ENCODE assay signal across 23 cellular contexts in the genomic region with DNA sequence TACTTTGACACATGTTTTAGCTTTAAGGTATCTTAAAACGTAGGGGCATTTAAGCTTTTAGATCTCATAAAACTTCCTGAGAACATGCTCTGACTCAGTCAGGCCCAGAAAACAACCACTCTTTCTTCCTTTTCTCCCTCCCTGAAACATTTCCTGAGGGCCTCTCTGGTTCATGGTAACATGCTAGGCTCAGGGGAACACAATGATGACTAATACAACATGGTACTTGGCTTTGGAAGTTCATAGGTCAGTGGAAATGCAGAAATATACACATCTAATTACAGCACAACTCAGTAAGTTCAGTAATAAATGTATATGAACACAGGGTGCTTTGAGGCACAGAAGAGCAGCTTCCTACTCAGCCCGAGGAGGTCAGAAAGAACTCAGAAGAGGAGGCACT.
"Had no signal": no experiment of that assay in that cellular context is flagged by ENCODE, and none has a peak within 500 bp of the region (broad histone marks: within the 10 kb centered on the region; RNA-seq: fewer than 3 reads in every experiment).

No MANE protein-coding gene starts in this region.

- H3K4me1 ChIP-seq: gastrocnemius medialis, heart left ventricle, vagina had no signal

- H3K9me3 Mint-ChIP-seq: activated CD4-positive, alpha-beta T cell treated with anti-CD3 and anti-CD28 coated beads, Interleukin-2, amount 10 ng/mL, durations not matched to agents 7 days and 5 days had no signal

- H3K4me3 ChIP-seq: coronary artery, gastrocnemius medialis, heart left ventricle, skin epidermis, tibial artery, vagina had no signal

- DNase-seq: activated CD4-positive, alpha-beta T cell treated with anti-CD3 and anti-CD28 coated beads, Interleukin-2, amount 10 ng/mL, durations not matched to agents 7 days and 5 days; activated CD4-positive, CD25-positive, alpha-beta regulatory T cell; activated CD8-positive, alpha-beta memory T cell treated with anti-CD3 and anti-CD28 coated beads, Interleukin-2, amount 50 U/mL, for 48 hours; activated gamma-delta T cell; activated T-cell treated with anti-CD3 and anti-CD28 coated beads, Interleukin-2, amount 50 U/mL, for 72 hours; amniotic stem cell; central memory CD4-positive, alpha-beta T cell; effector CD8-positive, alpha-beta T cell; gastrocnemius medialis; heart left ventricle; mammary epithelial cell; naive thymus-derived CD8-positive, alpha-beta T cell; nucleus accumbens; stimulated activated CD4-positive, alpha-beta T cell treated with anti-CD3 and anti-CD28 coated beads, Interleukin-15, amount 100 ng/mL, for 24 hours; stimulated activated CD4-positive, alpha-beta T cell treated with anti-CD3 and anti-CD28 coated beads, Interleukin-4, amount 100 ng/mL, for 1 hour; stimulated activated naive B cell treated with anti-CD40 and anti-IgM and Interleukin-4, amounts not matched to agents 10 μg/mL and 1 μg/mL and 100 μg/mL, for 72 hours; tibial artery had no signal

- H3K36me3 ChIP-seq: gastrocnemius medialis, heart left ventricle, tibial artery, vagina had no signal

- H3K36me3 Mint-ChIP-seq: activated naive CD4-positive, alpha-beta T cell treated with anti-CD3 and anti-CD28 coated beads, Interleukin-2, amount 50 U/mL, for 72 hours; naive thymus-derived CD8-positive, alpha-beta T cell; stimulated activated naive B cell treated with anti-CD40 and anti-IgM and Interleukin-4, amounts not matched to agents 10 μg/mL and 1 μg/mL and 100 μg/mL, for 72 hours had no signal

- H3K27ac ChIP-seq: coronary artery, gastrocnemius medialis, heart left ventricle, skin epidermis, tibial artery, vagina had no signal

- H3K27me3 ChIP-seq: gastrocnemius medialis, heart left ventricle, tibial artery, vagina had no signal

- H3K4me1 Mint-ChIP-seq: activated CD4-positive, alpha-beta T cell treated with anti-CD3 and anti-CD28 coated beads, Interleukin-2, amount 10 ng/mL, durations not matched to agents 7 days and 5 days; naive thymus-derived CD8-positive, alpha-beta T cell; stimulated activated naive B cell treated with anti-CD40 and anti-IgM and Interleukin-4, amounts not matched to agents 10 μg/mL and 1 μg/mL and 100 μg/mL, for 72 hours had no signal

- H3K4me3 Mint-ChIP-seq: activated CD4-positive, alpha-beta T cell treated with anti-CD3 and anti-CD28 coated beads, Interleukin-2, amount 10 ng/mL, durations not matched to agents 7 days and 5 days; activated T-cell treated with anti-CD3 and anti-CD28 coated beads, Interleukin-2, amount 50 U/mL, for 72 hours; naive thymus-derived CD8-positive, alpha-beta T cell; stimulated activated naive B cell treated with anti-CD40 and anti-IgM and Interleukin-4, amounts not matched to agents 10 μg/mL and 1 μg/mL and 100 μg/mL, for 72 hours; T-helper 2 cell treated with Interferon-gamma antibody and Interleukin-4, amounts not matched to agents 5 μg/mL and 100 μg/mL, for 36 hours had no signal

- H3K27ac Mint-ChIP-seq: activated CD4-positive, alpha-beta T cell treated with anti-CD3 and anti-CD28 coated beads, Interleukin-2, amount 10 ng/mL, durations not matched to agents 7 days and 5 days; activated naive CD4-positive, alpha-beta T cell treated with anti-CD3 and anti-CD28 coated beads, Interleukin-2, amount 50 U/mL, for 72 hours; activated T-cell treated with anti-CD3 and anti-CD28 coated beads, Interleukin-2, amount 50 U/mL, for 72 hours; naive thymus-derived CD8-positive, alpha-beta T cell; stimulated activated naive B cell treated with anti-CD40 and anti-IgM and Interleukin-4, amounts not matched to agents 10 μg/mL and 1 μg/mL and 100 μg/mL, for 72 hours; T-helper 2 cell treated with Interferon-gamma antibody and Interleukin-4, amounts not matched to agents 5 μg/mL and 100 μg/mL, for 36 hours had no signal

- ATAC-seq: activated naive CD4-positive, alpha-beta T cell treated with anti-CD3 and anti-CD28 coated beads, Interleukin-2, amount 50 U/mL, for 72 hours; activated T-cell treated with anti-CD3 and anti-CD28 coated beads, Interleukin-2, amount 50 U/mL, for 72 hours; gastrocnemius medialis; heart left ventricle; left lobe of liver; naive thymus-derived CD8-positive, alpha-beta T cell; stimulated activated naive B cell treated with anti-CD40 and anti-IgM and Interleukin-4, amounts not matched to agents 10 μg/mL and 1 μg/mL and 100 μg/mL, for 72 hours had no signal

- H3K9me3 ChIP-seq: gastrocnemius medialis, heart left ventricle, tibial artery, vagina had no signal

- H3K27me3 Mint-ChIP-seq: activated CD4-positive, alpha-beta T cell treated with anti-CD3 and anti-CD28 coated beads, Interleukin-2, amount 10 ng/mL, durations not matched to agents 7 days and 5 days; stimulated activated naive B cell treated with anti-CD40 and anti-IgM and Interleukin-4, amounts not matched to agents 10 μg/mL and 1 μg/mL and 100 μg/mL, for 72 hours had no signal
